Comparison of ENCODE assay signal across 20 cellular contexts in the genomic region with DNA sequence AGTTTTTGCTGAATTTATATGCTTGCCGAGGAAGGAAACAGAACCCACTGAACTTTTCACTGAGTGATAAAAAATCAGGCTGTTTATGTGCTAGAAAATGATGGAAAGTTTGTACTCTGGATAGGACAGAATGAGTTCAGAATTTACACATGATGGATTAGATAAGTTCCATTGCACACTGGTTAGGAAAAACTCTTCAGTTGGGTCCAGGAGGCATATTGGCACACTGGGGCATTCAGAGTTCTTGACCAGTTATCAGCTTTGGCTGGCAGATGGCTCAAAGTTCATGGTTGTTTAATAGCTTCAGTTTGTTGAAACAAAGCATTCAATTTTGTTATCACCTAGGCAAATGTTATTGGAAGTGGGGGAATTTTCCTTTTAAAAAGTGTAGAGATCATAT.
A peak's percentile ranks its signal among the peaks of the same experiment; 100 is the strongest.
DNase-seq lines count a peak whose midpoint lies in the region; ATAC-seq and TF ChIP-seq lines count a peak whose summit lies in the region.
"Had no signal": no experiment of that assay in that cellular context is flagged by ENCODE, and none has a peak within 500 bp of the region (broad histone marks: within the 10 kb centered on the region; RNA-seq: fewer than 3 reads in every experiment).

No MANE protein-coding gene starts in this region.

- no peaks in the 10 kb centered on the region for H3F3A ChIP-seq in GM23338 (replicated peaks; ENCODE audit: low read depth)

- H3K9me2 ChIP-seq in GM23338 (ENCODE audit: insufficient read depth): no peaks in the 10 kb centered on the region; the same call in 1 of the 2 replicates

- H3K79me2 ChIP-seq in GM23338 (replicated peaks; ENCODE audit: insufficient read depth) (no peaks in the 10 kb centered on the region), parathyroid adenoma (no peaks in the 10 kb centered on the region)

- no peak for TF ChIP-seq POLR2A in Peyer's patch (IDR thresholded peaks at IDR 0.05)

- no peak for DNase-seq in GM23338 (ENCODE audit: low spot score)
- peak; percentile 54 for DNase-seq in left lobe of liver (ENCODE audit: low spot score)
- no peak for DNase-seq in Peyer's patch
- DNase-seq in RPMI8226: no peak
- DNase-seq: AML-193; Caco-2; Calu3; CD4-positive, alpha-beta T cell; CD8-positive, alpha-beta T cell; DMS79 treated with DMSO at 0.1 percent for 48 hours; GF-D8 had no signal

- H3K4me2 ChIP-seq in GM23338 (no peak overlapping the region), parathyroid adenoma (ENCODE audit: low read length) (no peak overlapping the region)
- H3K4me2 ChIP-seq: A549; BLaER1 treated with 17β-estradiol and CSF1 and Interleukin-3, amounts not matched to agents 10 nM and 100 nM had no signal

- H3K9me3 Mint-ChIP-seq in GM23338: peaks cover 5% of the 10 kb centered on the region

- H3K4me3 Mint-ChIP-seq in GM23338: no peak overlapping the region
- H3K4me3 Mint-ChIP-seq: B cell; CD4-positive, alpha-beta T cell; CD8-positive, alpha-beta T cell had no signal

- 15% methylated on average over 1 of the region's 1 CpG for WGBS in liver

- H3K36me3 ChIP-seq in GM23338 (ENCODE audit: insufficient read depth): no peaks in the 10 kb centered on the region
- no peaks in the 10 kb centered on the region for H3K36me3 ChIP-seq in liver (ENCODE audit: control insufficient read depth in 4 of 4, insufficient read depth in 3 of 4, low read depth in 1 of 4, low read length in 3 of 4)
- H3K36me3 ChIP-seq in parathyroid adenoma (ENCODE audit: control insufficient read depth, insufficient read depth, low read length): no peaks in the 10 kb centered on the region
- H3K36me3 ChIP-seq in Peyer's patch: no peaks in the 10 kb centered on the region
- H3K36me3 ChIP-seq: BLaER1 treated with 17β-estradiol and CSF1 and Interleukin-3, amounts not matched to agents 10 nM and 100 nM had no signal

- peak in 1 of 2 donors; percentile 54 for TF ChIP-seq RAD21 in liver (IDR thresholded peaks at IDR 0.05)

- H3K36me3 Mint-ChIP-seq in GM23338 (ENCODE audit: low read depth): no peaks in the 10 kb centered on the region
- H3K36me3 Mint-ChIP-seq: CD8-positive, alpha-beta T cell had no signal

- H2AFZ ChIP-seq in GM23338 (0 out of 2 replicates have a peak overlapping the region, but pooled peaks have one; percentile 43), parathyroid adenoma (peak overlapping the region; percentile 14)

- H4K20me1 ChIP-seq in GM23338 (replicated peaks; ENCODE audit: insufficient read depth): no peaks in the 10 kb centered on the region
- H4K20me1 ChIP-seq: BLaER1 treated with 17β-estradiol and CSF1 and Interleukin-3, amounts not matched to agents 10 nM and 100 nM had no signal

- TF ChIP-seq CTCF in GM23338 (conservative IDR thresholded peaks at IDR 0.05; ENCODE audit: low read depth in 2 of 2) (no peak), liver (IDR thresholded peaks at IDR 0.05; ENCODE audit: low read depth, low read length, missing input control) (no peak), parathyroid adenoma (IDR thresholded peaks at IDR 0.05) (no peak), Peyer's patch (IDR thresholded peaks at IDR 0.05) (no peak)

- no peak for ATAC-seq in GM23338
- ATAC-seq in left lobe of liver: peak; percentile 98
- no peak for ATAC-seq in HG03378 (IDR thresholded peaks at IDR 0.05; ENCODE audit: unreplicated experiment)
- no peak for ATAC-seq in HG02588 (IDR thresholded peaks at IDR 0.05; ENCODE audit: unreplicated experiment)
- ATAC-seq: A549; CD8-positive, alpha-beta T cell had no signal

- H3K9ac ChIP-seq in liver (ENCODE audit: low read depth in 1 of 2, low read length in 2 of 2) (no peak overlapping the region), parathyroid adenoma (no peak overlapping the region)
- H3K9ac ChIP-seq: BLaER1 treated with 17β-estradiol and CSF1 and Interleukin-3, amounts not matched to agents 10 nM and 100 nM had no signal

- no peaks in the 10 kb centered on the region for H3K4me1 ChIP-seq in GM23338 (ENCODE audit: insufficient read depth)
- H3K4me1 ChIP-seq in liver (ENCODE audit: control insufficient read depth in 4 of 4, insufficient read depth in 4 of 4, low read length in 3 of 4): peaks cover 2 to 11% (median 5%) of the 10 kb centered on the region in 4 donors
- peaks cover 5% of the 10 kb centered on the region for H3K4me1 ChIP-seq in parathyroid adenoma
- H3K4me1 ChIP-seq in Peyer's patch: no peaks in the 10 kb centered on the region
- H3K4me1 ChIP-seq: A549; BLaER1 treated with 17β-estradiol and CSF1 and Interleukin-3, amounts not matched to agents 10 nM and 100 nM; Caco-2 had no signal

- H3K9me3 ChIP-seq in liver (ENCODE audit: control insufficient read depth in 4 of 4, low read length in 3 of 4) (peaks cover 0 to 3% (median 0%) of the 10 kb centered on the region in 4 donors), parathyroid adenoma (ENCODE audit: control insufficient read depth, low read length) (no peaks in the 10 kb centered on the region), Peyer's patch (no peaks in the 10 kb centered on the region)
- H3K9me3 ChIP-seq: A549; BLaER1 treated with 17β-estradiol and CSF1 and Interleukin-3, amounts not matched to agents 10 nM and 100 nM; Caco-2 had no signal

- H3K4me3 ChIP-seq in GM23338: no peak overlapping the region
- H3K4me3 ChIP-seq in liver (ENCODE audit: low read depth in 1 of 3, low read length in 3 of 3): no peak overlapping the region
- no peak overlapping the region for H3K4me3 ChIP-seq in parathyroid adenoma (ENCODE audit: low read depth, low read length)
- H3K4me3 ChIP-seq in Peyer's patch: no peak overlapping the region
- H3K4me3 ChIP-seq: A549; BLaER1 treated with 17β-estradiol and CSF1 and Interleukin-3, amounts not matched to agents 10 nM and 100 nM had no signal

- peaks cover 2% of the 10 kb centered on the region for H3K27me3 Mint-ChIP-seq in GM23338 (ENCODE audit: insufficient read depth, low read depth, poor library complexity)
- H3K27me3 Mint-ChIP-seq: B cell; CD4-positive, alpha-beta T cell had no signal

- H3K4me1 Mint-ChIP-seq in GM23338: no peaks in the 10 kb centered on the region
- H3K4me1 Mint-ChIP-seq: B cell had no signal

- H3K27ac ChIP-seq in GM23338 (ENCODE audit: low read depth): no peak overlapping the region
- H3K27ac ChIP-seq in liver (ENCODE audit: low read depth in 1 of 2, low read length in 2 of 2): peak overlapping the region; percentile 46 to 85
- no peak overlapping the region for H3K27ac ChIP-seq in parathyroid adenoma
- H3K27ac ChIP-seq in Peyer's patch: no peak overlapping the region
- H3K27ac ChIP-seq: 22Rv1; A549; BLaER1 treated with 17β-estradiol and CSF1 and Interleukin-3, amounts not matched to agents 10 nM and 100 nM; C4-2B had no signal

- H3K27me3 ChIP-seq in GM23338 (ENCODE audit: insufficient read depth) (no peaks in the 10 kb centered on the region), liver (ENCODE audit: control insufficient read depth in 4 of 4, insufficient read depth in 4 of 4, low read length in 3 of 4) (no peaks in the 10 kb centered on the region), parathyroid adenoma (ENCODE audit: control insufficient read depth, insufficient read depth, low read length) (no peaks in the 10 kb centered on the region), Peyer's patch (no peaks in the 10 kb centered on the region)
- H3K27me3 ChIP-seq: BLaER1 treated with 17β-estradiol and CSF1 and Interleukin-3, amounts not matched to agents 10 nM and 100 nM had no signal

- no peak overlapping the region for H3K27ac Mint-ChIP-seq in GM23338
- H3K27ac Mint-ChIP-seq: B cell; CD4-positive, alpha-beta T cell; CD8-positive, alpha-beta T cell had no signal

TF ChIP-seq in GM23338, 12 proteins besides CTCF, POLR2A, EP300 and RAD21:
- TF ChIP-seq, protein P1, sequence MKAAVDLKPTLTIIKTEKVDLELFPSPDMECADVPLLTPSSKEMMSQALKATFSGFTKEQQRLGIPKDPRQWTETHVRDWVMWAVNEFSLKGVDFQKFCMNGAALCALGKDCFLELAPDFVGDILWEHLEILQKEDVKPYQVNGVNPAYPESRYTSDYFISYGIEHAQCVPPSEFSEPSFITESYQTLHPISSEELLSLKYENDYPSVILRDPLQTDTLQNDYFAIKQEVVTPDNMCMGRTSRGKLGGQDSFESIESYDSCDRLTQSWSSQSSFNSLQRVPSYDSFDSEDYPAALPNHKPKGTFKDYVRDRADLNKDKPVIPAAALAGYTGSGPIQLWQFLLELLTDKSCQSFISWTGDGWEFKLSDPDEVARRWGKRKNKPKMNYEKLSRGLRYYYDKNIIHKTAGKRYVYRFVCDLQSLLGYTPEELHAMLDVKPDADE (IDR thresholded peaks at IDR 0.05): no peak
- TF ChIP-seq EZH2 (IDR thresholded peaks at IDR 0.05; ENCODE audit: low read depth, unreplicated experiment): no peak
TF ChIP-seq in GM23338: peak in this region for 0.

TF ChIP-seq in liver, 16 proteins besides CTCF, POLR2A, EP300 and RAD21 (continues in another document):
- TF ChIP-seq REST (IDR thresholded peaks at IDR 0.05): peak; percentile 50
- no peak for TF ChIP-seq NR2F2 (IDR thresholded peaks at IDR 0.05)
- peak in 1 of 2 donors; percentile 72 for TF ChIP-seq JUND (IDR thresholded peaks at IDR 0.05)
- no peak for TF ChIP-seq TAF1 (conservative IDR thresholded peaks at IDR 0.05)
- no peak for TF ChIP-seq FOXA2 (IDR thresholded peaks at IDR 0.05)

Comparison
In these comparisons a context has a peak if more than half of its experiments do, and no peak if none do; other contexts are left out.
1. H3K27ac ChIP-seq: peak in liver (2 of 2); none in GM23338 (single experiment), parathyroid adenoma (single experiment) and Peyer's patch (0 of 4).